In the genomic region with DNA sequence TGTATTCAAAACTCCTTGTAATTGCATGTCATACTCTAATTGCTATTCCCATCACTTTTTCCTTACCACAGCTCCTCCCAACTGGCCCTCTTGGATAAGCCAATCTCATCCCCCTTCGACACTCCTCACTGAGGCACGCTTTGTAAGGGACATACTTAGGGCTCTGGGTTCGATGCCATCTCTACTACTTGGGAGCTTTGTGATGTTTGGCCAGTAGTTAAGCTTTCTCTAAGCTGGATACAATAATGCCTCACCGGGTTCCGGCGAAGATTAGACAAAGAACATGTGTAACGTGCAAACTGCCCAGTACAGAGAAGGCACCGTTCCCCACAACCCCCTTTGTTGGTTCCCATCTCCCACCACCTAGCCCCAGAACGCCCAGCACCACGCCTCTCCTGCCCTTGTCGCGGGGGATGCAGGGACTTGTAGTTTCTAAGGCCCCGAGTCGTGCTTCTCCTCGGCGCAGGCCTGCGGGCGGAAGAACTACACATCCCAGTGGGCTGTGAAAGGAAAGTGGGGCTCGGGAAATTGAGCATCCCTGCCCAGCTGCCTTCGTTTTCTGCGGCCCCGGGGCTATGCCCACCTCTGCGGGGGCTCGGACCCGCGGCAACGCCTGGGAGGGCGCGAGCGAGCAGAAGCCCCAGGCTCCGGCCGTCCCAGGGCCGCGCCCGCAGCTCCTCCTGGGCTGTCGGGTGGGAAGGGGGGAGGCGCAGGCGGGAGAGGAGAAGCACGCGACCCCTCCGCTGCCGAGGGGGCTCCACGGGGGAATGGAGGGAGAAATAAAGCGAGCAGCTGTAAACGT, we compare ENCODE assay signal across 8 cellular contexts.
DNase-seq lines count a peak whose midpoint lies in the region; ATAC-seq lines count a peak whose summit lies in the region.

No MANE protein-coding gene starts in this region.

- peak; percentile 39 for ATAC-seq in GM18520 (IDR thresholded peaks at IDR 0.05; ENCODE audit: unreplicated experiment)
- peak; percentile 72 for ATAC-seq in HG03045 (IDR thresholded peaks at IDR 0.05; ENCODE audit: unreplicated experiment)

- peak; percentile 89 to 92 for DNase-seq in NCI-H2081 (lab: John Stamatoyannopoulos, UW)
- DNase-seq in T1000 (lab: John Stamatoyannopoulos, UW): peak; percentile 74
- DNase-seq in astrocyte of the hippocampus (ENCODE audit: low read depth, low spot score): peak; percentile 97
- DNase-seq in hippocampal formation (lab: John Stamatoyannopoulos, UW): peak; percentile 92 to 95
- peak; percentile 98 for DNase-seq in retina
- DNase-seq in cortex of kidney (lab: John Stamatoyannopoulos, UW): no peak
